ENCODE assay signal across 5 cellular contexts in the genomic region with DNA sequence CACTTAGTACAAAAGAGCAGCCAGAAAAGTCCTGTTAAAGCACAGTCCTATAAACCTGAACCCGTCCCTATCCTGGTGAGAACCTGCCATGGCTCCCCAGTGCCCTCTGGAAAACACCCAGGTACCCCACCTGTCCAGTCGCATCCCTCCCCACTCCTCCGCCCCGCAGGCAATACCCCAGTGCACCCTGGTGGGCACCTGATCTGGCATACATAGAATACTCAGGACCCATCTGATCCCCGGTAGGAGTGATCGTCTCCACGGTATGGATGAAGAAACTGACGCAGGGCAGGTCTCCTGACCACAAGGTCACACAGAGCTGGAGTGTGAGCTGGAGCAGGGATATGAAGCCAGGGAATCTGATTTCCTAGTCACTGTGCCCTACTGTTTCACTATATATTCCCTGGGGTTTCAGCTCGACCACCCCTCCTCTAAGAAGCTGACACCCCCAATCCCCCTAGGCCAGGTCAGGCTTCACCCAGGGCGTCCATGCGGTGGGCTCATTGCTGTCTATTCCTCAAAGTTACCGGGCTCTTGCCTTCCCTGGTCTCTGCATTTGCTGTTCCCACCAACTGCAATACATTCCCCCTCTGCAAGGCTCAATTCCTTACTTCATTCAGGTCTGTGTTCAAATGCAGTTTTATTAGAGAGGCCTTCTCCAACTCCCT. TPM values are rescaled to one million over a fixed set of nuclear protein-coding genes. Genes with fewer than 3 reads are reported as not detected.
DNase-seq lines count a peak whose midpoint lies in the region; TF ChIP-seq lines count a peak whose summit lies in the region.

No MANE protein-coding gene starts in this region.

- TF ChIP-seq CTCF in Peyer's patch (IDR thresholded peaks at IDR 0.05) (no peak), fibroblast of pulmonary artery (IDR thresholded peaks at IDR 0.05; ENCODE audit: low read length, missing control alignments) (no peak)

- H3K4me1 ChIP-seq in Peyer's patch, result peaks cover 0 to 30% (median 5%) of the 10 kb centered on the region in 4 donors
- H3K4me1 ChIP-seq in stomach smooth muscle (ENCODE audit: control insufficient read depth, insufficient read depth, low read length), result peaks cover 17% of the 10 kb centered on the region

- no peak for TF ChIP-seq POLR2A in Peyer's patch (IDR thresholded peaks at IDR 0.05)

- H3K36me3 ChIP-seq in Peyer's patch, result peaks cover 0 to 7% (median 0%) of the 10 kb centered on the region in 3 donors
- H3K36me3 ChIP-seq in stomach smooth muscle (ENCODE audit: control insufficient read depth in 2 of 2, insufficient read depth in 2 of 2, low read length in 2 of 2), result peaks cover under 1 to 5% of the 10 kb centered on the region in 2 donors

- DNase-seq in Peyer's patch, result no peak
- no peak for DNase-seq in fibroblast of pulmonary artery (ENCODE audit: low read depth)
- no peak for DNase-seq in GM03348 (ENCODE audit: low spot score)
- DNase-seq in activated effector memory CD4-positive, alpha-beta T cell treated with anti-CD3 and anti-CD28 coated beads, Interleukin-2, amount 50 U/mL, for 16 hours, result no peak

- peak overlapping the region; percentile 87 to 95 (median 91) for H3K27ac ChIP-seq in Peyer's patch
- peak overlapping the region; percentile 97 for H3K27ac ChIP-seq in stomach smooth muscle (ENCODE audit: low read length)

- H3K4me3 ChIP-seq in Peyer's patch (peak overlapping the region; percentile 51 to 66 (median 58)), fibroblast of pulmonary artery (replicated peaks; ENCODE audit: low read depth, low read length) (peak overlapping the region; percentile 96), stomach smooth muscle (ENCODE audit: low read length in 2 of 2) (peak overlapping the region; percentile 91 to 99)

- H3K9me3 ChIP-seq in Peyer's patch, result no peaks in the 10 kb centered on the region
- no peaks in the 10 kb centered on the region for H3K9me3 ChIP-seq in stomach smooth muscle (ENCODE audit: control insufficient read depth in 2 of 2, low read length in 2 of 2)

- H3K27me3 ChIP-seq in Peyer's patch, result no peaks in the 10 kb centered on the region
- no peaks in the 10 kb centered on the region for H3K27me3 ChIP-seq in stomach smooth muscle (ENCODE audit: control insufficient read depth in 1 of 2, insufficient read depth in 2 of 2, low read length in 2 of 2)

- peak overlapping the region; percentile 95 to 96 for H3K9ac ChIP-seq in stomach smooth muscle (ENCODE audit: low read length in 2 of 2)

RNA-seq across cellular contexts. Expression of gene FBXO46, which starts 12.6 kb away (rescaled TPM):
- 10 to 100 TPM in 3 of 4 donors, 1 to 10 TPM in 1; 8.3 to 25.2 (median 19.7) TPM for total RNA-seq in Peyer's patch

RNA-seq across cellular contexts. Expression of gene MEIOSIN, which starts 15.1 kb away (rescaled TPM):
- not detected for total RNA-seq in Peyer's patch

RNA-seq across cellular contexts. Expression of gene QPCTL, which starts 25.7 kb away (rescaled TPM):
- total RNA-seq in Peyer's patch, result 10 to 100 TPM in 1 of 4 donors, 1 to 10 TPM in 3; 6.1 to 11.6 (median 7.4) TPM

RNA-seq across cellular contexts. Expression of gene SNRPD2, which starts 26.4 kb away (rescaled TPM):
- total RNA-seq in Peyer's patch, result 10 to 100 TPM; 47.3 to 86.2 (median 67.3) TPM

RNA-seq across cellular contexts. Expression of gene GIPR, which starts 50.1 kb away (rescaled TPM):
- total RNA-seq in Peyer's patch, result 1 to 10 TPM in 3 of 4 donors, not detected in 1; 4.6 to 6.0 (median 5.6) TPM
